In genomic region chr21:44529011-44529421, GRCh38 we compare ENCODE assay signal across 1 cellular context.
TF ChIP-seq lines count a peak whose summit lies in the region.

No MANE protein-coding gene starts in this region.

TF ChIP-seq in HepG2, 621 proteins besides CTCF, POLR2A, EP300 and RAD21:
- TF ChIP-seq HES4 (CRISPR knock-in tag; IDR thresholded peaks at IDR 0.05; ENCODE audit: borderline replicate concordance) (no peak), LRRFIP1 (CRISPR knock-in tag; conservative IDR thresholded peaks at IDR 0.05) (no peak), ZNF275 (CRISPR knock-in tag; IDR thresholded peaks at IDR 0.05; ENCODE audit: borderline replicate concordance) (no peak), ZNF562 (CRISPR knock-in tag; IDR thresholded peaks at IDR 0.05; ENCODE audit: borderline replicate concordance) (no peak)
